In genomic region chr15:48343865-48344264, GRCh38 we compare ENCODE assay signal across 20 cellular contexts. TPM values are rescaled to one million over a fixed set of nuclear protein-coding genes. Genes with fewer than 3 reads are reported as not detected.
DNase-seq lines count a peak whose midpoint lies in the region; ATAC-seq, FAIRE-seq and TF ChIP-seq lines count a peak whose summit lies in the region.
"Had no signal": no experiment of that assay in that cellular context is flagged by ENCODE, and none has a peak within 500 bp of the region (broad histone marks: within the 10 kb centered on the region; RNA-seq: fewer than 3 reads in every experiment).

No MANE protein-coding gene starts in this region.

- H3K4me3 ChIP-seq in Panc1 (ENCODE audit: low read depth in 2 of 2, low read length in 2 of 2) (no peak overlapping the region), lower lobe of right lung (no peak overlapping the region), esophagus squamous epithelium (no peak overlapping the region)
- H3K4me3 ChIP-seq: GM23248 had no signal

- BruUV-seq in Panc1 (replicated peaks; lab: Mats Ljungman, UMichigan): no TSS peak

- no peaks in the 10 kb centered on the region for H3K27me3 ChIP-seq in Panc1 (ENCODE audit: control insufficient read depth, insufficient read depth, low read length)
- no peaks in the 10 kb centered on the region for H3K27me3 ChIP-seq in lower lobe of right lung (ENCODE audit: low read depth)
- H3K27me3 ChIP-seq in esophagus squamous epithelium: no peaks in the 10 kb centered on the region
- H3K27me3 ChIP-seq: BE2C had no signal

- no peak for FAIRE-seq in GM12891 (lab: Jason Lieb, UNC)
- FAIRE-seq: A204.1, G401.6, GM18507 had no signal

- CTCF ChIA-PET in Panc1 (lab: Charles Lee): no interaction called here

- TF ChIP-seq CTCF in 22Rv1 (IDR thresholded peaks at IDR 0.05) (no peak), Panc1 (IDR thresholded peaks at IDR 0.05) (no peak), lower lobe of right lung (IDR thresholded peaks at IDR 0.05) (no peak), esophagus squamous epithelium (IDR thresholded peaks at IDR 0.05) (no peak)

- no peaks in the 10 kb centered on the region for H3K4me1 ChIP-seq in Panc1 (ENCODE audit: control insufficient read depth, insufficient read depth, low read length)
- no peaks in the 10 kb centered on the region for H3K4me1 ChIP-seq in lower lobe of right lung
- no peaks in the 10 kb centered on the region for H3K4me1 ChIP-seq in esophagus squamous epithelium
- H3K4me1 ChIP-seq: BE2C had no signal

- intact Hi-C loops in Panc1 (cut with micrococcal nuclease; ENCODE audit: unreplicated experiment) (no loop called here), lower lobe of right lung (cut with DNase I) (no loop called here), esophagus squamous epithelium (cut with DNase I) (no loop called here)

- H3K36me3 ChIP-seq in Panc1 (ENCODE audit: control insufficient read depth, insufficient read depth, low read length): peaks cover 30% of the 10 kb centered on the region
- H3K36me3 ChIP-seq in lower lobe of right lung: peaks cover 50% of the 10 kb centered on the region
- peaks cover 4 to 49% (median 9%) of the 10 kb centered on the region in 3 donors for H3K36me3 ChIP-seq in esophagus squamous epithelium

- in situ Hi-C loops in Panc1 (cut with HindIII; ENCODE audit: low pct_unique_long_range_greater_than_20kb, low sequenced_read_pairs): no loop called here

- ATAC-seq in Panc1 (0 out of 2 replicates have a peak, but pooled peaks have one; percentile 42), lower lobe of right lung (no peak), GM21528 (IDR thresholded peaks at IDR 0.05; ENCODE audit: low FRiP score, unreplicated experiment) (no peak)

- POLR2A ChIA-PET in Panc1 (lab: Charles Lee): interaction anchor here (0.6 kb wide), 1 partner anchor 617 kb away, joined by 3 read pairs; no protein-coding TSS in a partner anchor

- TF ChIP-seq POLR2A in GM12891 (IDR thresholded peaks at IDR 0.05; ENCODE audit: low read depth, low read length): no peak
- TF ChIP-seq POLR2A in erythroblast (IDR thresholded peaks at IDR 0.05; ENCODE audit: low read length): peak; percentile 25
- TF ChIP-seq POLR2A in esophagus squamous epithelium (IDR thresholded peaks at IDR 0.05): no peak

- H3K9me3 ChIP-seq in Panc1 (ENCODE audit: control insufficient read depth, insufficient read depth, low read depth, low read length) (no peaks in the 10 kb centered on the region), lower lobe of right lung (no peaks in the 10 kb centered on the region), esophagus squamous epithelium (no peaks in the 10 kb centered on the region)
- H3K9me3 ChIP-seq: BE2C had no signal

- H3K27ac ChIP-seq in 22Rv1: peak overlapping the region; percentile 5; the same call in 1 of the 2 replicates
- no peak overlapping the region for H3K27ac ChIP-seq in Panc1 (ENCODE audit: low read length)
- H3K27ac ChIP-seq in lower lobe of right lung: no peak overlapping the region
- H3K27ac ChIP-seq in esophagus squamous epithelium: no peak overlapping the region
- H3K27ac ChIP-seq: GM23248 had no signal

- DNase-seq in GM12891 (ENCODE audit: insufficient read length, low spot score): no peak
- DNase-seq in Panc1 (ENCODE audit: low read depth, low spot score): no peak
- DNase-seq in erythroblast (lab: John Stamatoyannopoulos, UW): no peak
- no peak for DNase-seq in lower lobe of right lung
- DNase-seq in esophagus squamous epithelium (lab: John Stamatoyannopoulos, UW): no peak
- DNase-seq: ACHN; BE2C; C1 segment of cervical spinal cord; CD4-positive, CD25-positive, alpha-beta regulatory T cell; CD8-positive, alpha-beta memory T cell; COR-L47; DMS 273 treated with DMSO at 0.1 percent for 48 hours; DMS53; GM23248; HCEC 1CT had no signal

- WGBS in esophagus squamous epithelium, 2 donors: 92 to 93% methylated on average over 6 of the region's 6 CpGs

TF ChIP-seq in GM12891, 5 proteins besides CTCF, POLR2A, EP300 and RAD21:
- 0 out of 2 replicates have a peak, but pooled peaks have one; percentile 4 for TF ChIP-seq POLR2AphosphoS5 (IDR thresholded peaks at IDR 0.05; ENCODE audit: low read depth, low read length)
- TF ChIP-seq SPI1 (IDR thresholded peaks at IDR 0.05; ENCODE audit: low read depth, low read length): no peak
- TF ChIP-seq TAF1 (IDR thresholded peaks at IDR 0.05; ENCODE audit: low read depth, low read length): no peak
- TF ChIP-seq POU2F2 (IDR thresholded peaks at IDR 0.05; ENCODE audit: low read depth, low read length): no peak
- TF ChIP-seq PAX5 (IDR thresholded peaks at IDR 0.05; ENCODE audit: insufficient read depth, low read length, severe bottlenecking): no peak

RNA-seq across cellular contexts. Expression of gene DUT, which starts 12.6 kb away (rescaled TPM):
- 147 TPM for polyA plus RNA-seq in GM12891 (2012; ENCODE audit: low read depth, missing spikeins)
- total RNA-seq in Panc1 (2021; ENCODE audit: unreplicated experiment): 220 TPM
- 164 TPM for polyA plus RNA-seq in Panc1 (2012; ENCODE audit: insufficient read length)
- 100 TPM for total RNA-seq in lower lobe of right lung
- total RNA-seq in esophagus squamous epithelium: 10 to 100 TPM; 63.5 to 90.1 (median 75.7) TPM
